ENCODE assay signal across 4 cellular contexts in the genomic region with DNA sequence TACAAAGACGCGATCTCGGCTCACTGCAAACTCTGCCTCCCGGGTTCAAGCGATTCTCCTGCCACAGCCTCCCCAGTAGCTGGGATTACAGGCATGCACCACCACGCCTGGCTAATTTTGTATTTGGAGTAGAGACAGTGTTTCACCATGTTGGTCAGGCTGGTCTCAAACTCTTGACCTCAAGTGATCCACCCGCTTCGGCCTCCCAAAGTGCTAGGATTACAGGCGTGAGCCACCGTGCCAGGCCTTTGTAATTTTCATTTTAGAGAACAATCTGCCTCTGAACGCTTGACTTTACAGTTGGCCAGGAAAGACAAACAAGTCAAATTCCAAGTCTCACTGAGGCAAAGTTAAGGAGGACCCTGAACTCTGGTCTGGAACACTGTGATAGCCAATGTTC. TPM values are rescaled to one million over a fixed set of nuclear protein-coding genes. Genes with fewer than 3 reads are reported as not detected.
"Had no signal": no experiment of that assay in that cellular context is flagged by ENCODE, and none has a peak within 500 bp of the region (broad histone marks: within the 10 kb centered on the region; RNA-seq: fewer than 3 reads in every experiment).

No MANE protein-coding gene starts in this region.

RNA-seq across cellular contexts. Expression of a gene that starts 4.8 kb away (rescaled TPM):
- total RNA-seq: M059J had no signal

RNA-seq across cellular contexts. Expression of a gene that starts 31.1 kb away (rescaled TPM):
- total RNA-seq: LHCN-M2, MCF 10A had no signal

RNA-seq across cellular contexts. Expression of a gene that starts 50.3 kb away (rescaled TPM):
- total RNA-seq: LHCN-M2, NCI-H460 had no signal
